Comparison of ENCODE assay signal across 33 cellular contexts in genomic region chr1:204741440-204741839, GRCh38. TPM values are rescaled to one million over a fixed set of nuclear protein-coding genes. Genes with fewer than 3 reads are reported as not detected.
"Had no signal": no experiment of that assay in that cellular context is flagged by ENCODE, and none has a peak within 500 bp of the region (broad histone marks: within the 10 kb centered on the region; RNA-seq: fewer than 3 reads in every experiment).

No MANE protein-coding gene starts in this region.

- H3K4me1 ChIP-seq: gastroesophageal sphincter had no signal

- H3K27ac Mint-ChIP-seq: activated CD4-positive, alpha-beta memory T cell treated with anti-CD3 and anti-CD28 coated beads for 36 hours; activated CD4-positive, alpha-beta T cell treated with anti-CD3 and anti-CD28 coated beads for 36 hours; activated CD4-positive, alpha-beta T cell treated with anti-CD3 and anti-CD28 coated beads, Interleukin-2, amount 10 ng/mL, durations not matched to agents 24 days and 14 days; activated CD8-positive, alpha-beta T cell treated with anti-CD3 and anti-CD28 coated beads, Interleukin-2, amount 10 ng/mL, durations not matched to agents 7 days and 5 days; activated naive CD4-positive, alpha-beta T cell treated with anti-CD3 and anti-CD28 coated beads, Interleukin-2, amount 10 ng/mL, durations not matched to agents 7 days and 5 days; activated naive CD4-positive, alpha-beta T cell treated with anti-CD3 and anti-CD28 coated beads, Interleukin-2, amount 50 U/mL, for 72 hours; activated naive CD8-positive, alpha-beta T cell treated with anti-CD3 and anti-CD28 coated beads, Interleukin-2, amount 10 ng/mL, durations not matched to agents 7 days and 5 days; activated T-cell treated with anti-CD3 and anti-CD28 coated beads, Interleukin-2, amount 50 U/mL, for 24 hours; activated T-cell treated with anti-CD3 and anti-CD28 coated beads, Interleukin-2, amount 50 U/mL, for 72 hours; dendritic cell treated with granulocyte-macrophage colony-stimulating factor and Interleukin-4, amounts not matched to agents 40 ng/mL and 50 ng/mL, for 4 days; effector memory CD8-positive, alpha-beta T cell; T-helper 17 cell; T-helper 2 cell treated with Interferon-gamma antibody and Interleukin-4, amounts not matched to agents 5 μg/mL and 100 μg/mL, for 36 hours had no signal

- H3K36me3 Mint-ChIP-seq: activated naive CD4-positive, alpha-beta T cell treated with anti-CD3 and anti-CD28 coated beads, Interleukin-2, amount 10 ng/mL, durations not matched to agents 7 days and 5 days; activated naive CD4-positive, alpha-beta T cell treated with anti-CD3 and anti-CD28 coated beads, Interleukin-2, amount 50 U/mL, for 72 hours; activated naive CD8-positive, alpha-beta T cell treated with anti-CD3 and anti-CD28 coated beads, Interleukin-2, amount 10 ng/mL, durations not matched to agents 7 days and 5 days had no signal

- H3K27me3 ChIP-seq: brain microvascular endothelial cell, gastroesophageal sphincter had no signal

- H3K27ac ChIP-seq: brain microvascular endothelial cell, coronary artery, dorsolateral prefrontal cortex, esophagus squamous epithelium, gastroesophageal sphincter had no signal

- H3K36me3 ChIP-seq: brain microvascular endothelial cell, esophagus squamous epithelium, gastroesophageal sphincter had no signal

- DNase-seq: activated CD4-positive, alpha-beta memory T cell treated with anti-CD3 and anti-CD28 coated beads for 36 hours; activated CD4-positive, alpha-beta T cell treated with anti-CD3 and anti-CD28 coated beads for 36 hours; activated CD4-positive, alpha-beta T cell treated with anti-CD3 and anti-CD28 coated beads, Interleukin-2, amount 10 ng/mL, durations not matched to agents 24 days and 14 days; activated CD4-positive, CD25-positive, alpha-beta regulatory T cell; activated CD4-positive, CD25-positive, alpha-beta regulatory T cell treated with anti-CD3 and anti-CD28 coated beads, Interleukin-2, amount 50 U/mL, for 72 hours; activated CD8-positive, alpha-beta memory T cell treated with anti-CD3 and anti-CD28 coated beads, Interleukin-2, amount 50 U/mL, for 48 hours; activated CD8-positive, alpha-beta T cell treated with anti-CD3 and anti-CD28 coated beads, Interleukin-2, amount 10 ng/mL, durations not matched to agents 7 days and 5 days; activated gamma-delta T cell; activated naive CD4-positive, alpha-beta T cell; activated naive CD4-positive, alpha-beta T cell treated with anti-CD3 and anti-CD28 coated beads, Interleukin-2, amount 10 ng/mL, durations not matched to agents 7 days and 5 days; activated naive CD8-positive, alpha-beta T cell treated with anti-CD3 and anti-CD28 coated beads, Interleukin-2, amount 10 ng/mL, durations not matched to agents 7 days and 5 days; activated T-cell treated with anti-CD3 and anti-CD28 coated beads for 4 hours; activated T-cell treated with anti-CD3 and anti-CD28 coated beads, Interleukin-2, amount 50 U/mL, for 24 hours; activated T-cell treated with anti-CD3 and anti-CD28 coated beads, Interleukin-2, amount 50 U/mL, for 72 hours; brain microvascular endothelial cell; dorsolateral prefrontal cortex; effector memory CD8-positive, alpha-beta T cell; erythroblast; esophagus squamous epithelium; foreskin melanocyte; T-helper 1 cell; T-helper 17 cell; T1000 had no signal

- H3K4me1 Mint-ChIP-seq: activated CD4-positive, alpha-beta T cell treated with anti-CD3 and anti-CD28 coated beads for 36 hours; activated CD4-positive, alpha-beta T cell treated with anti-CD3 and anti-CD28 coated beads, Interleukin-2, amount 10 ng/mL, durations not matched to agents 24 days and 14 days; activated naive CD4-positive, alpha-beta T cell treated with anti-CD3 and anti-CD28 coated beads, Interleukin-2, amount 10 ng/mL, durations not matched to agents 7 days and 5 days; activated naive CD8-positive, alpha-beta T cell treated with anti-CD3 and anti-CD28 coated beads, Interleukin-2, amount 10 ng/mL, durations not matched to agents 7 days and 5 days; central memory CD8-positive, alpha-beta T cell; T-helper 17 cell had no signal

- H3K4me3 ChIP-seq: coronary artery, dorsolateral prefrontal cortex, esophagus squamous epithelium, gastroesophageal sphincter had no signal

- ATAC-seq: activated CD4-positive, alpha-beta T cell treated with anti-CD3 and anti-CD28 coated beads for 36 hours; activated CD8-positive, alpha-beta T cell treated with anti-CD3 and anti-CD28 coated beads, Interleukin-2, amount 10 ng/mL, durations not matched to agents 7 days and 5 days; activated naive CD4-positive, alpha-beta T cell treated with anti-CD3 and anti-CD28 coated beads, Interleukin-2, amount 50 U/mL, for 72 hours; activated T-cell treated with anti-CD3 and anti-CD28 coated beads, Interleukin-2, amount 50 U/mL, for 72 hours; effector memory CD8-positive, alpha-beta T cell; gastroesophageal sphincter; T-helper 17 cell had no signal

- H3K4me3 Mint-ChIP-seq: activated CD4-positive, alpha-beta memory T cell treated with anti-CD3 and anti-CD28 coated beads for 36 hours; activated CD4-positive, alpha-beta T cell treated with anti-CD3 and anti-CD28 coated beads for 36 hours; activated CD4-positive, alpha-beta T cell treated with anti-CD3 and anti-CD28 coated beads, Interleukin-2, amount 10 ng/mL, durations not matched to agents 24 days and 14 days; activated CD8-positive, alpha-beta T cell treated with anti-CD3 and anti-CD28 coated beads, Interleukin-2, amount 10 ng/mL, durations not matched to agents 7 days and 5 days; activated naive CD4-positive, alpha-beta T cell treated with anti-CD3 and anti-CD28 coated beads, Interleukin-2, amount 10 ng/mL, durations not matched to agents 7 days and 5 days; activated naive CD8-positive, alpha-beta T cell treated with anti-CD3 and anti-CD28 coated beads, Interleukin-2, amount 10 ng/mL, durations not matched to agents 7 days and 5 days; activated T-cell treated with anti-CD3 and anti-CD28 coated beads, Interleukin-2, amount 50 U/mL, for 24 hours; activated T-cell treated with anti-CD3 and anti-CD28 coated beads, Interleukin-2, amount 50 U/mL, for 72 hours; central memory CD8-positive, alpha-beta T cell; dendritic cell treated with granulocyte-macrophage colony-stimulating factor and Interleukin-4, amounts not matched to agents 40 ng/mL and 50 ng/mL, for 4 days; effector memory CD8-positive, alpha-beta T cell; T-helper 17 cell; T-helper 2 cell treated with Interferon-gamma antibody and Interleukin-4, amounts not matched to agents 5 μg/mL and 100 μg/mL, for 36 hours had no signal

- FAIRE-seq: astrocyte, bronchial epithelial cell had no signal

RNA-seq across cellular contexts. Expression of gene LRRN2, which starts 55.9 kb away (rescaled TPM):
- total RNA-seq: activated CD4-positive, alpha-beta memory T cell treated with anti-CD3 and anti-CD28 coated beads for 36 hours; activated CD8-positive, alpha-beta T cell treated with anti-CD3 and anti-CD28 coated beads, Interleukin-2, amount 10 ng/mL, durations not matched to agents 7 days and 5 days; activated naive CD4-positive, alpha-beta T cell treated with anti-CD3 and anti-CD28 coated beads, Interleukin-2, amount 50 U/mL, for 72 hours; activated naive CD8-positive, alpha-beta T cell treated with anti-CD3 and anti-CD28 coated beads, Interleukin-2, amount 10 ng/mL, durations not matched to agents 7 days and 5 days; activated T-cell treated with anti-CD3 and anti-CD28 coated beads, Interleukin-2, amount 50 U/mL, for 72 hours; bronchial epithelial cell; fibroblast of lung; glomerular endothelial cell; T-helper 17 cell had no signal
- polyA plus RNA-seq: fibroblast of lung had no signal
